In the genomic region with DNA sequence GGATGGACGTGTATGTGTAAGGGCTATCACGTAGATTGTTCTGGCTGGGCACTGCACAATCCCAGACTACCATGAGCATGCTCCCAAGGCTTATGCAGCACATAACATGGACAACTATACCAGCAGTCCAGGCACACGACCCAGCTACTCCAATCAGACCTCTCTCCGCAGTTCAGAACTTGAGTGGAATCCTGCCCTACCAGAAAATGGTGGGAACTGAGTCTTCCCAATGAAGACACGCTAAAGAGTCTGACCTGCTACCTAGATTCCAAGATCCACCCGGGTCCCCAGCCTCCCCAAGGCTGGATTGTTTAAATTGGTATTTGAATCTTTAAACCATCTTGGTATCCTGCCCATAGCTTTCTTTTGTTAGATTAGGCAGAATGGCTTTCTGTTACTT, we compare ENCODE assay signal across 3 cellular contexts.
"Had no signal": no experiment of that assay in that cellular context is flagged by ENCODE, and none has a peak within 500 bp of the region (broad histone marks: within the 10 kb centered on the region; RNA-seq: fewer than 3 reads in every experiment).

No MANE protein-coding gene starts in this region.

- DNase-seq: GDM1, GF-D8 had no signal

- ATAC-seq: GM12878 had no signal

- H3K4me3 ChIP-seq: GM12878 had no signal
